In genomic region chr11:101848262-101848661, GRCh38 we compare ENCODE assay signal across 10 cellular contexts.
A peak's percentile ranks its signal among the peaks of the same experiment; 100 is the strongest.
DNase-seq lines count a peak whose midpoint lies in the region; ATAC-seq, FAIRE-seq and TF ChIP-seq lines count a peak whose summit lies in the region.
"Had no signal": no experiment of that assay in that cellular context is flagged by ENCODE, and none has a peak within 500 bp of the region (broad histone marks: within the 10 kb centered on the region; RNA-seq: fewer than 3 reads in every experiment).

No MANE protein-coding gene starts in this region.

- no peaks in the 10 kb centered on the region for H3K9me3 ChIP-seq in osteoblast (ENCODE audit: low read depth, low read length)

- DNase-seq in NAMALWA (ENCODE audit: low spot score) (peak; percentile 50), dorsolateral prefrontal cortex (no peak), osteoblast (ENCODE audit: insufficient read length, low spot score, missing footprints) (no peak), activated gamma-delta T cell treated with Interleukin-2 at 50 U/mL for 16 hours (no peak)
- DNase-seq: midbrain, NCI-H69 had no signal

- no peaks in the 10 kb centered on the region for H4K20me1 ChIP-seq in osteoblast (ENCODE audit: insufficient read depth, low read length)

- ATAC-seq in HG02970 (IDR thresholded peaks at IDR 0.05; ENCODE audit: low FRiP score, unreplicated experiment) = no peak
- no peak for ATAC-seq in HG02885 (IDR thresholded peaks at IDR 0.05; ENCODE audit: poor library complexity, unreplicated experiment)
- no peak for ATAC-seq in HG03571 (IDR thresholded peaks at IDR 0.05; ENCODE audit: unreplicated experiment)

- H3K4me1 ChIP-seq in osteoblast (ENCODE audit: insufficient read depth, low read length) = no peaks in the 10 kb centered on the region

- no peaks in the 10 kb centered on the region for H3K36me3 ChIP-seq in osteoblast (ENCODE audit: insufficient read depth, low read length)

- H3K4me3 ChIP-seq in dorsolateral prefrontal cortex (no peak overlapping the region), osteoblast (ENCODE audit: insufficient read depth, low read length) (no peak overlapping the region)

- intact Hi-C loops in dorsolateral prefrontal cortex (cut with DNase I) = loop anchor here in 1 of 2 donors (10.0 kb wide), 1 partner anchor 393 kb away; no protein-coding TSS in a partner anchor

- FAIRE-seq in G401.6 (lab: Jason Lieb, UNC) = peak; percentile 87

- TF ChIP-seq CTCF in dorsolateral prefrontal cortex (IDR thresholded peaks at IDR 0.05 in 54 of 56, conservative IDR thresholded peaks at IDR 0.05 in 2 of 56; ENCODE audit: low read depth in 1 of 56, partially characterized antibody in 56 of 56) = peak; percentile 31 to 79 (median 58)
- TF ChIP-seq CTCF in osteoblast (IDR thresholded peaks at IDR 0.05; ENCODE audit: extremely low read depth, low read depth, low read length) = peak; percentile 47

- no peak overlapping the region for H3K27ac ChIP-seq in dorsolateral prefrontal cortex
- H3K27ac ChIP-seq in osteoblast (ENCODE audit: low read depth, low read length) = no peak overlapping the region

- no peak overlapping the region for H3K4me2 ChIP-seq in osteoblast (ENCODE audit: insufficient read depth, low read length)

- H2AFZ ChIP-seq in osteoblast (ENCODE audit: low read length) = no peak overlapping the region

- H3K27me3 ChIP-seq in dorsolateral prefrontal cortex (no peaks in the 10 kb centered on the region), osteoblast (ENCODE audit: insufficient read depth, low read length) (no peaks in the 10 kb centered on the region)

- H3K79me2 ChIP-seq in osteoblast (ENCODE audit: insufficient read depth, low read length) = no peaks in the 10 kb centered on the region
